27 cellular contexts compared by ENCODE assay signal in the genomic region with DNA sequence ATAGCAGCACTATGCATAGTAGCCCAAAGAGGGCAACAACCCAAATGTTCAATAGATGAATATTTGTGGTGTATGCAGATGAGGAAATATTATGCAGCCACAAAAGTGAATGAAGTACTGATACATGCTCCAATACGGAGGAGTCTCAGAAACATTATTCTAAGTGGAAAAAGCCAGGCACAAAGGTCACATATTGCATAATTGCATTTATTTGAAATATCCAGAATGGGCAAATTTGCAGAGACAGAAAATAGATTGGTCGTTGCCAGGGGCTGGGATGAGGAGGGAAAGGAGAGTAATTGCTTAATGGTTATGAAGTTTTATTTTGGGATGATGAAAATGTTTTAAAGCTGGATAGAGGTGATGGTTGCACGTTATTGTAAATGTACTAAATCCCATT.
"Had no signal": no experiment of that assay in that cellular context is flagged by ENCODE, and none has a peak within 500 bp of the region (broad histone marks: within the 10 kb centered on the region; RNA-seq: fewer than 3 reads in every experiment).

No MANE protein-coding gene starts in this region.

- ATAC-seq: naive thymus-derived CD8-positive, alpha-beta T cell; natural killer cell treated with Interleukin-12 subunit alpha and Interleukin-12 subunit beta and Interleukin-15 and Interleukin-18, amount 100 ng/mL, for 72 hours; right cardiac atrium; sciatic nerve; stimulated activated memory B cell treated with anti-CD40 and anti-IgM and Interleukin-4, amounts not matched to agents 10 μg/mL and 1 μg/mL and 100 μg/mL, for 72 hours; stimulated activated naive CD8-positive, alpha-beta T cell treated with anti-CD3 and anti-CD28 coated beads, Interleukin-15, amount 100 ng/mL, for 72 hours; stimulated activated naive CD8-positive, alpha-beta T cell treated with anti-CD3 and anti-CD28 coated beads, Interleukin-15, Interleukin-2, amounts not matched to agents 100 U/mL and 50 U/mL, for 24 hours had no signal

- H3K4me1 ChIP-seq: pancreas, prostate gland, thyroid gland, tibial nerve, upper lobe of left lung, vagina had no signal

- H3K36me3 ChIP-seq: neutrophil, pancreas, prostate gland, spleen, thoracic aorta, thyroid gland, tibial nerve, upper lobe of left lung, vagina had no signal

- H3K4me3 ChIP-seq: pancreas, prostate gland, skin epidermis, smooth muscle cell, spleen, thoracic aorta, thyroid gland, tibial nerve, upper lobe of left lung, vagina had no signal

- H3K9me3 ChIP-seq: neutrophil, pancreas, prostate gland, thoracic aorta, thyroid gland, tibial nerve, upper lobe of left lung, vagina had no signal

- H3K27ac ChIP-seq: neutrophil, pancreas, prostate gland, skin epidermis, spleen, thoracic aorta, thyroid gland, tibial nerve, upper lobe of left lung, vagina had no signal

- DNase-seq: naive thymus-derived CD8-positive, alpha-beta T cell; nephron progenitor cell; nucleus accumbens; pancreas; right cardiac atrium; spleen; stimulated activated CD4-positive, alpha-beta T cell treated with anti-CD3 and anti-CD28 coated beads, Interleukin-12 subunit alpha, Interleukin-12 subunit beta, amount 100 ng/mL, for 4 hours; stimulated activated CD4-positive, alpha-beta T cell treated with anti-CD3 and anti-CD28 coated beads, Interleukin-1b, Interleukin-23, amount 100 ng/mL, for 48 hours; stimulated activated CD4-positive, alpha-beta T cell treated with anti-CD3 and anti-CD28 coated beads, Interleukin-4, amount 100 ng/mL, for 1 hour; stimulated activated CD4-positive, alpha-beta T cell treated with anti-CD3 and anti-CD28 coated beads, Interleukin-4, amount 100 ng/mL, for 4 hours; stimulated activated CD8-positive, alpha-beta memory T cell treated with anti-CD3 and anti-CD28 coated beads, Interleukin-4, amount 100 ng/mL, for 48 hours; stimulated activated naive CD4-positive, alpha-beta T cell; stimulated activated naive CD8-positive, alpha-beta T cell treated with anti-CD3 and anti-CD28 coated beads, Interleukin-15, amount 100 ng/mL, for 72 hours; stimulated activated naive CD8-positive, alpha-beta T cell treated with anti-CD3 and anti-CD28 coated beads, Interleukin-15, Interleukin-2, amounts not matched to agents 100 U/mL and 50 U/mL, for 24 hours; thyroid gland; trophoblast cell; upper lobe of left lung had no signal

- H3K27me3 ChIP-seq: pancreas, spleen, thyroid gland, tibial nerve, upper lobe of left lung, vagina had no signal
